In the genomic region with DNA sequence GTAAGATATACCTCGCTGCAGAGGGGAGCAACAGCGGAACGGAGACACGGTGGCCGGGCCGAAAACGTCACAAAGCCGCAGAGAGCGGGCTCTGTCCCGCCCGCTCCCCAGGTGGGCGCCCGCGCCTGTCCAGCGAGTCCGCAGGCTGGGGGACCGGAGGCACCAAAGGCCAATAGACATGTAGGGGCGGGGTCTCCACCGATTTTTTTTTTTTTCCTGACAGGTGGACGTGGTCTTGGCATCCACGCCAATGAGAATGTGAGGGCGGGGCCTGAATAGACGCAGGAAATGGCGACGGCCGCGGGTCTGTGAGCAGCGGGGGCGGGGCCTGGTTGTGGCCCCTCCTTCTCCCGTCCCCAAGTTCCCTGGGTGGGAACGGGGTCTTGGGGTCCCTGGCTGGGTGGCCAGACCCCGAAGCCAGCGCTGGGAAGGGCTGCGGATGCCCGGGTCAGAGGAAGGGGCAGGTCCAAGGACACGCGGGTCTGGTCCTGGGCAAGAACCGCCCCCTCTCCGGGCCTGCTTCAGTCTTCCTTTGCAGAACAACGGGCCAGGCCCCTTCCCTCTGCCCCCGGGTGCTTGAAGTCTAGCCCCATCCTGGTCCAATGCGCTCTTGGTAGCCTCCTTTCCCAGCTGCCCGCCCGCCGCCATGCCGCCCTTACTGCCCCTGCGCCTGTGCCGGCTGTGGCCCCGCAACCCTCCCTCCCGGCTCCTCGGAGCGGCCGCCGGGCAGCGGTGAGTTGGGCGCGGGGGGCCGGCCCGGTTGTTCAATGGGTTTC, we compare ENCODE assay signal across 1 cellular context.
TF ChIP-seq lines count a peak whose summit lies in the region.

A gene with protein sequence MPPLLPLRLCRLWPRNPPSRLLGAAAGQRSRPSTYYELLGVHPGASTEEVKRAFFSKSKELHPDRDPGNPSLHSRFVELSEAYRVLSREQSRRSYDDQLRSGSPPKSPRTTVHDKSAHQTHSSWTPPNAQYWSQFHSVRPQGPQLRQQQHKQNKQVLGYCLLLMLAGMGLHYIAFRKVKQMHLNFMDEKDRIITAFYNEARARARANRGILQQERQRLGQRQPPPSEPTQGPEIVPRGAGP (plus strand): TSS at position 340 of the 776 bp plus-strand sequence. CDS start 307 bp downstream, at position 647.

TF ChIP-seq in WTC11, 78 proteins besides CTCF, POLR2A, EP300 and RAD21 (continued from another document and continues in another):
- TF ChIP-seq, protein P1, sequence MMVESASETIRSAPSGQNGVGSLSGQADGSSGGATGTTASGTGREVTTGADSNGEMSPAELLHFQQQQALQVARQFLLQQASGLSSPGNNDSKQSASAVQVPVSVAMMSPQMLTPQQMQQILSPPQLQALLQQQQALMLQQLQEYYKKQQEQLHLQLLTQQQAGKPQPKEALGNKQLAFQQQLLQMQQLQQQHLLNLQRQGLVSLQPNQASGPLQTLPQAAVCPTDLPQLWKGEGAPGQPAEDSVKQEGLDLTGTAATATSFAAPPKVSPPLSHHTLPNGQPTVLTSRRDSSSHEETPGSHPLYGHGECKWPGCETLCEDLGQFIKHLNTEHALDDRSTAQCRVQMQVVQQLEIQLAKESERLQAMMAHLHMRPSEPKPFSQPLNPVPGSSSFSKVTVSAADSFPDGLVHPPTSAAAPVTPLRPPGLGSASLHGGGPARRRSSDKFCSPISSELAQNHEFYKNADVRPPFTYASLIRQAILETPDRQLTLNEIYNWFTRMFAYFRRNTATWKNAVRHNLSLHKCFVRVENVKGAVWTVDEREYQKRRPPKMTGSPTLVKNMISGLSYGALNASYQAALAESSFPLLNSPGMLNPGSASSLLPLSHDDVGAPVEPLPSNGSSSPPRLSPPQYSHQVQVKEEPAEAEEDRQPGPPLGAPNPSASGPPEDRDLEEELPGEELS (CRISPR knock-in tag; IDR thresholded peaks at IDR 0.05) = no peak
- TF ChIP-seq, protein P2, sequence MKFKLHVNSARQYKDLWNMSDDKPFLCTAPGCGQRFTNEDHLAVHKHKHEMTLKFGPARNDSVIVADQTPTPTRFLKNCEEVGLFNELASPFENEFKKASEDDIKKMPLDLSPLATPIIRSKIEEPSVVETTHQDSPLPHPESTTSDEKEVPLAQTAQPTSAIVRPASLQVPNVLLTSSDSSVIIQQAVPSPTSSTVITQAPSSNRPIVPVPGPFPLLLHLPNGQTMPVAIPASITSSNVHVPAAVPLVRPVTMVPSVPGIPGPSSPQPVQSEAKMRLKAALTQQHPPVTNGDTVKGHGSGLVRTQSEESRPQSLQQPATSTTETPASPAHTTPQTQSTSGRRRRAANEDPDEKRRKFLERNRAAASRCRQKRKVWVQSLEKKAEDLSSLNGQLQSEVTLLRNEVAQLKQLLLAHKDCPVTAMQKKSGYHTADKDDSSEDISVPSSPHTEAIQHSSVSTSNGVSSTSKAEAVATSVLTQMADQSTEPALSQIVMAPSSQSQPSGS (CRISPR knock-in tag; IDR thresholded peaks at IDR 0.05; ENCODE audit: borderline replicate concordance, low read depth) = no peak
- TF ChIP-seq, protein P3, sequence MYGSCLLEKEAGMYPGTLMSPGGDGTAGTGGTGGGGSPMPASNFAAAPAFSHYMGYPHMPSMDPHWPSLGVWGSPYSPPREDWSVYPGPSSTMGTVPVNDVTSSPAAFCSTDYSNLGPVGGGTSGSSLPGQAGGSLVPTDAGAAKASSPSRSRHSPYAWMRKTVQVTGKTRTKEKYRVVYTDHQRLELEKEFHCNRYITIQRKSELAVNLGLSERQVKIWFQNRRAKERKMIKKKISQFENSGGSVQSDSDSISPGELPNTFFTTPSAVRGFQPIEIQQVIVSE (CRISPR knock-in tag; IDR thresholded peaks at IDR 0.05; ENCODE audit: borderline replicate concordance) = no peak
- TF ChIP-seq, protein P4, sequence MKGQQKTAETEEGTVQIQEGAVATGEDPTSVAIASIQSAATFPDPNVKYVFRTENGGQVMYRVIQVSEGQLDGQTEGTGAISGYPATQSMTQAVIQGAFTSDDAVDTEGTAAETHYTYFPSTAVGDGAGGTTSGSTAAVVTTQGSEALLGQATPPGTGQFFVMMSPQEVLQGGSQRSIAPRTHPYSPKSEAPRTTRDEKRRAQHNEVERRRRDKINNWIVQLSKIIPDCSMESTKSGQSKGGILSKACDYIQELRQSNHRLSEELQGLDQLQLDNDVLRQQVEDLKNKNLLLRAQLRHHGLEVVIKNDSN (CRISPR knock-in tag; IDR thresholded peaks at IDR 0.05) = no peak
- no peak for TF ChIP-seq SMAD3 (CRISPR knock-in tag; IDR thresholded peaks at IDR 0.05; ENCODE audit: borderline replicate concordance)
- TF ChIP-seq RELA (CRISPR knock-in tag; IDR thresholded peaks at IDR 0.05; ENCODE audit: borderline replicate concordance) = 0 out of 2 replicates have a peak, but pooled peaks have one; percentile 41
- no peak for TF ChIP-seq ZNF396 (CRISPR knock-in tag; IDR thresholded peaks at IDR 0.05; ENCODE audit: borderline replicate concordance)
- TF ChIP-seq OVOL2 (CRISPR knock-in tag; IDR thresholded peaks at IDR 0.05; ENCODE audit: borderline replicate concordance) = no peak
- TF ChIP-seq, protein P5, sequence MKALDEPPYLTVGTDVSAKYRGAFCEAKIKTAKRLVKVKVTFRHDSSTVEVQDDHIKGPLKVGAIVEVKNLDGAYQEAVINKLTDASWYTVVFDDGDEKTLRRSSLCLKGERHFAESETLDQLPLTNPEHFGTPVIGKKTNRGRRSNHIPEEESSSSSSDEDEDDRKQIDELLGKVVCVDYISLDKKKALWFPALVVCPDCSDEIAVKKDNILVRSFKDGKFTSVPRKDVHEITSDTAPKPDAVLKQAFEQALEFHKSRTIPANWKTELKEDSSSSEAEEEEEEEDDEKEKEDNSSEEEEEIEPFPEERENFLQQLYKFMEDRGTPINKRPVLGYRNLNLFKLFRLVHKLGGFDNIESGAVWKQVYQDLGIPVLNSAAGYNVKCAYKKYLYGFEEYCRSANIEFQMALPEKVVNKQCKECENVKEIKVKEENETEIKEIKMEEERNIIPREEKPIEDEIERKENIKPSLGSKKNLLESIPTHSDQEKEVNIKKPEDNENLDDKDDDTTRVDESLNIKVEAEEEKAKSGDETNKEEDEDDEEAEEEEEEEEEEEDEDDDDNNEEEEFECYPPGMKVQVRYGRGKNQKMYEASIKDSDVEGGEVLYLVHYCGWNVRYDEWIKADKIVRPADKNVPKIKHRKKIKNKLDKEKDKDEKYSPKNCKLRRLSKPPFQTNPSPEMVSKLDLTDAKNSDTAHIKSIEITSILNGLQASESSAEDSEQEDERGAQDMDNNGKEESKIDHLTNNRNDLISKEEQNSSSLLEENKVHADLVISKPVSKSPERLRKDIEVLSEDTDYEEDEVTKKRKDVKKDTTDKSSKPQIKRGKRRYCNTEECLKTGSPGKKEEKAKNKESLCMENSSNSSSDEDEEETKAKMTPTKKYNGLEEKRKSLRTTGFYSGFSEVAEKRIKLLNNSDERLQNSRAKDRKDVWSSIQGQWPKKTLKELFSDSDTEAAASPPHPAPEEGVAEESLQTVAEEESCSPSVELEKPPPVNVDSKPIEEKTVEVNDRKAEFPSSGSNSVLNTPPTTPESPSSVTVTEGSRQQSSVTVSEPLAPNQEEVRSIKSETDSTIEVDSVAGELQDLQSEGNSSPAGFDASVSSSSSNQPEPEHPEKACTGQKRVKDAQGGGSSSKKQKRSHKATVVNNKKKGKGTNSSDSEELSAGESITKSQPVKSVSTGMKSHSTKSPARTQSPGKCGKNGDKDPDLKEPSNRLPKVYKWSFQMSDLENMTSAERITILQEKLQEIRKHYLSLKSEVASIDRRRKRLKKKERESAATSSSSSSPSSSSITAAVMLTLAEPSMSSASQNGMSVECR (CRISPR knock-in tag; IDR thresholded peaks at IDR 0.05; ENCODE audit: borderline replicate concordance) = no peak
- TF ChIP-seq ZNF423 (CRISPR knock-in tag; IDR thresholded peaks at IDR 0.05) = 0 out of 2 replicates have a peak, but pooled peaks have one; percentile 35
- no peak for TF ChIP-seq SMAD4 (CRISPR knock-in tag; IDR thresholded peaks at IDR 0.05)
- 0 out of 2 replicates have a peak, but pooled peaks have one; percentile 25 for TF ChIP-seq CREM (CRISPR knock-in tag; IDR thresholded peaks at IDR 0.05)
- TF ChIP-seq, protein P6, sequence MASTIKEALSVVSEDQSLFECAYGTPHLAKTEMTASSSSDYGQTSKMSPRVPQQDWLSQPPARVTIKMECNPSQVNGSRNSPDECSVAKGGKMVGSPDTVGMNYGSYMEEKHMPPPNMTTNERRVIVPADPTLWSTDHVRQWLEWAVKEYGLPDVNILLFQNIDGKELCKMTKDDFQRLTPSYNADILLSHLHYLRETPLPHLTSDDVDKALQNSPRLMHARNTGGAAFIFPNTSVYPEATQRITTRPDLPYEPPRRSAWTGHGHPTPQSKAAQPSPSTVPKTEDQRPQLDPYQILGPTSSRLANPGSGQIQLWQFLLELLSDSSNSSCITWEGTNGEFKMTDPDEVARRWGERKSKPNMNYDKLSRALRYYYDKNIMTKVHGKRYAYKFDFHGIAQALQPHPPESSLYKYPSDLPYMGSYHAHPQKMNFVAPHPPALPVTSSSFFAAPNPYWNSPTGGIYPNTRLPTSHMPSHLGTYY (CRISPR knock-in tag; IDR thresholded peaks at IDR 0.05) = no peak
- no peak for TF ChIP-seq GTF2I (CRISPR knock-in tag; conservative IDR thresholded peaks at IDR 0.05)
- no peak for TF ChIP-seq GRHL2 (CRISPR knock-in tag; IDR thresholded peaks at IDR 0.05; ENCODE audit: insufficient replicate concordance, severe bottlenecking)
- TF ChIP-seq, protein P7, sequence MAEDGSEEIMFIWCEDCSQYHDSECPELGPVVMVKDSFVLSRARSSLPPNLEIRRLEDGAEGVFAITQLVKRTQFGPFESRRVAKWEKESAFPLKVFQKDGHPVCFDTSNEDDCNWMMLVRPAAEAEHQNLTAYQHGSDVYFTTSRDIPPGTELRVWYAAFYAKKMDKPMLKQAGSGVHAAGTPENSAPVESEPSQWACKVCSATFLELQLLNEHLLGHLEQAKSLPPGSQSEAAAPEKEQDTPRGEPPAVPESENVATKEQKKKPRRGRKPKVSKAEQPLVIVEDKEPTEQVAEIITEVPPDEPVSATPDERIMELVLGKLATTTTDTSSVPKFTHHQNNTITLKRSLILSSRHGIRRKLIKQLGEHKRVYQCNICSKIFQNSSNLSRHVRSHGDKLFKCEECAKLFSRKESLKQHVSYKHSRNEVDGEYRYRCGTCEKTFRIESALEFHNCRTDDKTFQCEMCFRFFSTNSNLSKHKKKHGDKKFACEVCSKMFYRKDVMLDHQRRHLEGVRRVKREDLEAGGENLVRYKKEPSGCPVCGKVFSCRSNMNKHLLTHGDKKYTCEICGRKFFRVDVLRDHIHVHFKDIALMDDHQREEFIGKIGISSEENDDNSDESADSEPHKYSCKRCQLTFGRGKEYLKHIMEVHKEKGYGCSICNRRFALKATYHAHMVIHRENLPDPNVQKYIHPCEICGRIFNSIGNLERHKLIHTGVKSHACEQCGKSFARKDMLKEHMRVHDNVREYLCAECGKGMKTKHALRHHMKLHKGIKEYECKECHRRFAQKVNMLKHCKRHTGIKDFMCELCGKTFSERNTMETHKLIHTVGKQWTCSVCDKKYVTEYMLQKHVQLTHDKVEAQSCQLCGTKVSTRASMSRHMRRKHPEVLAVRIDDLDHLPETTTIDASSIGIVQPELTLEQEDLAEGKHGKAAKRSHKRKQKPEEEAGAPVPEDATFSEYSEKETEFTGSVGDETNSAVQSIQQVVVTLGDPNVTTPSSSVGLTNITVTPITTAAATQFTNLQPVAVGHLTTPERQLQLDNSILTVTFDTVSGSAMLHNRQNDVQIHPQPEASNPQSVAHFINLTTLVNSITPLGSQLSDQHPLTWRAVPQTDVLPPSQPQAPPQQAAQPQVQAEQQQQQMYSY (CRISPR knock-in tag; IDR thresholded peaks at IDR 0.05) = no peak
- no peak for TF ChIP-seq TCF7 (CRISPR knock-in tag; IDR thresholded peaks at IDR 0.05; ENCODE audit: low read depth)
- TF ChIP-seq MXD4 (CRISPR knock-in tag; IDR thresholded peaks at IDR 0.05; ENCODE audit: borderline replicate concordance) = no peak
- TF ChIP-seq HMGA2 (CRISPR knock-in tag; IDR thresholded peaks at IDR 0.05) = no peak
- peak; percentile 9; the same call in 1 of the 2 replicates for TF ChIP-seq FOXP1 (CRISPR knock-in tag; IDR thresholded peaks at IDR 0.05; ENCODE audit: borderline replicate concordance)
- TF ChIP-seq, protein P8, sequence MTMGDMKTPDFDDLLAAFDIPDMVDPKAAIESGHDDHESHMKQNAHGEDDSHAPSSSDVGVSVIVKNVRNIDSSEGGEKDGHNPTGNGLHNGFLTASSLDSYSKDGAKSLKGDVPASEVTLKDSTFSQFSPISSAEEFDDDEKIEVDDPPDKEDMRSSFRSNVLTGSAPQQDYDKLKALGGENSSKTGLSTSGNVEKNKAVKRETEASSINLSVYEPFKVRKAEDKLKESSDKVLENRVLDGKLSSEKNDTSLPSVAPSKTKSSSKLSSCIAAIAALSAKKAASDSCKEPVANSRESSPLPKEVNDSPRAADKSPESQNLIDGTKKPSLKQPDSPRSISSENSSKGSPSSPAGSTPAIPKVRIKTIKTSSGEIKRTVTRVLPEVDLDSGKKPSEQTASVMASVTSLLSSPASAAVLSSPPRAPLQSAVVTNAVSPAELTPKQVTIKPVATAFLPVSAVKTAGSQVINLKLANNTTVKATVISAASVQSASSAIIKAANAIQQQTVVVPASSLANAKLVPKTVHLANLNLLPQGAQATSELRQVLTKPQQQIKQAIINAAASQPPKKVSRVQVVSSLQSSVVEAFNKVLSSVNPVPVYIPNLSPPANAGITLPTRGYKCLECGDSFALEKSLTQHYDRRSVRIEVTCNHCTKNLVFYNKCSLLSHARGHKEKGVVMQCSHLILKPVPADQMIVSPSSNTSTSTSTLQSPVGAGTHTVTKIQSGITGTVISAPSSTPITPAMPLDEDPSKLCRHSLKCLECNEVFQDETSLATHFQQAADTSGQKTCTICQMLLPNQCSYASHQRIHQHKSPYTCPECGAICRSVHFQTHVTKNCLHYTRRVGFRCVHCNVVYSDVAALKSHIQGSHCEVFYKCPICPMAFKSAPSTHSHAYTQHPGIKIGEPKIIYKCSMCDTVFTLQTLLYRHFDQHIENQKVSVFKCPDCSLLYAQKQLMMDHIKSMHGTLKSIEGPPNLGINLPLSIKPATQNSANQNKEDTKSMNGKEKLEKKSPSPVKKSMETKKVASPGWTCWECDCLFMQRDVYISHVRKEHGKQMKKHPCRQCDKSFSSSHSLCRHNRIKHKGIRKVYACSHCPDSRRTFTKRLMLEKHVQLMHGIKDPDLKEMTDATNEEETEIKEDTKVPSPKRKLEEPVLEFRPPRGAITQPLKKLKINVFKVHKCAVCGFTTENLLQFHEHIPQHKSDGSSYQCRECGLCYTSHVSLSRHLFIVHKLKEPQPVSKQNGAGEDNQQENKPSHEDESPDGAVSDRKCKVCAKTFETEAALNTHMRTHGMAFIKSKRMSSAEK (CRISPR knock-in tag; IDR thresholded peaks at IDR 0.05; ENCODE audit: borderline replicate concordance) = no peak
- TF ChIP-seq, protein P9, sequence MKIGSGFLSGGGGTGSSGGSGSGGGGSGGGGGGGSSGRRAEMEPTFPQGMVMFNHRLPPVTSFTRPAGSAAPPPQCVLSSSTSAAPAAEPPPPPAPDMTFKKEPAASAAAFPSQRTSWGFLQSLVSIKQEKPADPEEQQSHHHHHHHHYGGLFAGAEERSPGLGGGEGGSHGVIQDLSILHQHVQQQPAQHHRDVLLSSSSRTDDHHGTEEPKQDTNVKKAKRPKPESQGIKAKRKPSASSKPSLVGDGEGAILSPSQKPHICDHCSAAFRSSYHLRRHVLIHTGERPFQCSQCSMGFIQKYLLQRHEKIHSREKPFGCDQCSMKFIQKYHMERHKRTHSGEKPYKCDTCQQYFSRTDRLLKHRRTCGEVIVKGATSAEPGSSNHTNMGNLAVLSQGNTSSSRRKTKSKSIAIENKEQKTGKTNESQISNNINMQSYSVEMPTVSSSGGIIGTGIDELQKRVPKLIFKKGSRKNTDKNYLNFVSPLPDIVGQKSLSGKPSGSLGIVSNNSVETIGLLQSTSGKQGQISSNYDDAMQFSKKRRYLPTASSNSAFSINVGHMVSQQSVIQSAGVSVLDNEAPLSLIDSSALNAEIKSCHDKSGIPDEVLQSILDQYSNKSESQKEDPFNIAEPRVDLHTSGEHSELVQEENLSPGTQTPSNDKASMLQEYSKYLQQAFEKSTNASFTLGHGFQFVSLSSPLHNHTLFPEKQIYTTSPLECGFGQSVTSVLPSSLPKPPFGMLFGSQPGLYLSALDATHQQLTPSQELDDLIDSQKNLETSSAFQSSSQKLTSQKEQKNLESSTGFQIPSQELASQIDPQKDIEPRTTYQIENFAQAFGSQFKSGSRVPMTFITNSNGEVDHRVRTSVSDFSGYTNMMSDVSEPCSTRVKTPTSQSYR (CRISPR knock-in tag; IDR thresholded peaks at IDR 0.05) = 0 out of 2 replicates have a peak, but pooled peaks have one; percentile 35
- TF ChIP-seq JAZF1 (CRISPR knock-in tag; IDR thresholded peaks at IDR 0.05) = no peak
- TF ChIP-seq ZNF263 (CRISPR knock-in tag; IDR thresholded peaks at IDR 0.05; ENCODE audit: low read depth) = no peak
